30 cellular contexts compared by ENCODE assay signal in the genomic region with DNA sequence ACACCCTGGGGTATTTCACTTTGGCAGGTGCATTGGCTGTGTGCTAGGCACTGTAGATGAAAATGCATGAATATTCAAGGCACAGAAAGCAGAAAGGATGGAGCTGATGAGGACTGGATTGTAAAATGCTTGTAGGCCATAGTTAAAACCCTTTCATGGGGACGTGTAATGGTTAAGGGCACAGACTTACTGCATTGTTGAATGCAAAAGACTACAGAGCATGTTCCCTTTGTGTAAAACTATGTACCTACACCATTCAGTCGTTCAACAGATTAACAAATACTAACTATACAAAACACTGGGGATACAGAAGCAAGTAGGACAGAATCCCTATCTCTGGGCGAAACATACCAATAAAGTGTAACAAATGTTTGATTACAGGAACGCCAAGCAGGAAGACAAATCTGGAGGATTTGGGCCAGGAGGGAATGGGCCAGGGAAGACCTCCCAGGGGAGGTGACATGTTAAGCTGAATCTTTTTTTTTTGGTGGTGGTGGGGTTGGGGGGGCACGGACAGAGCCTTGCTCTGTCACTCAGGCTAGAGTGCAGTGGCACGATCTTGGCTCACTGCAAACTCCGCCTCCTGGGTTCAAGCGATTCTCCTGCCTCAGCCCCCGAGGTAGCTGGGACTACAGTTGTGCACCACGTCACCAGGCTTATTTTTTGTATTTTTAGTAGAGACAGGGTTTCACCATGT.
"Had no signal": no experiment of that assay in that cellular context is flagged by ENCODE, and none has a peak within 500 bp of the region (broad histone marks: within the 10 kb centered on the region; RNA-seq: fewer than 3 reads in every experiment).

No MANE protein-coding gene starts in this region.

- H3K36me3 Mint-ChIP-seq: naive thymus-derived CD4-positive, alpha-beta T cell; natural killer cell; stimulated activated memory B cell treated with anti-CD40 and anti-IgM and Interleukin-4, amounts not matched to agents 10 μg/mL and 1 μg/mL and 100 μg/mL, for 72 hours; type B pancreatic cell had no signal

- H3K27me3 ChIP-seq: ovary, spleen, suprapubic skin, testis, tibial artery, transverse colon, upper lobe of right lung, uterus had no signal

- H3K27ac Mint-ChIP-seq: naive thymus-derived CD4-positive, alpha-beta T cell; natural killer cell; nephron; stimulated activated memory B cell treated with anti-CD40 and anti-IgM and Interleukin-4, amounts not matched to agents 10 μg/mL and 1 μg/mL and 100 μg/mL, for 72 hours; type B pancreatic cell had no signal

- ATAC-seq: naive thymus-derived CD4-positive, alpha-beta T cell; natural killer cell; psoas muscle; right cardiac atrium; sciatic nerve; stimulated activated memory B cell treated with anti-CD40 and anti-IgM and Interleukin-4, amounts not matched to agents 10 μg/mL and 1 μg/mL and 100 μg/mL, for 72 hours; stimulated activated naive CD8-positive, alpha-beta T cell treated with anti-CD3 and anti-CD28 coated beads, Interleukin-15, amount 100 ng/mL, for 72 hours; stimulated activated naive CD8-positive, alpha-beta T cell treated with anti-CD3 and anti-CD28 coated beads, Interleukin-15, Interleukin-2, amounts not matched to agents 100 U/mL and 50 U/mL, for 24 hours; upper lobe of right lung had no signal

- H3K4me1 Mint-ChIP-seq: naive thymus-derived CD4-positive, alpha-beta T cell; natural killer cell; stimulated activated memory B cell treated with anti-CD40 and anti-IgM and Interleukin-4, amounts not matched to agents 10 μg/mL and 1 μg/mL and 100 μg/mL, for 72 hours; stimulated activated naive CD8-positive, alpha-beta T cell treated with anti-CD3 and anti-CD28 coated beads, Interleukin-15, amount 100 ng/mL, for 72 hours had no signal

- H3K36me3 ChIP-seq: ovary, spleen, suprapubic skin, tibial artery, transverse colon, upper lobe of right lung, uterus had no signal

- H3K4me3 Mint-ChIP-seq: naive thymus-derived CD4-positive, alpha-beta T cell; natural killer cell; nephron; stimulated activated memory B cell treated with anti-CD40 and anti-IgM and Interleukin-4, amounts not matched to agents 10 μg/mL and 1 μg/mL and 100 μg/mL, for 72 hours; stimulated activated naive CD8-positive, alpha-beta T cell treated with anti-CD3 and anti-CD28 coated beads, Interleukin-15, amount 100 ng/mL, for 72 hours; type B pancreatic cell had no signal

- H3K9me3 ChIP-seq: ovary, psoas muscle, spleen, suprapubic skin, testis, tibial artery, transverse colon, upper lobe of right lung, uterus had no signal

- H3K9me3 Mint-ChIP-seq: naive thymus-derived CD4-positive, alpha-beta T cell; natural killer cell; nephron; stimulated activated memory B cell treated with anti-CD40 and anti-IgM and Interleukin-4, amounts not matched to agents 10 μg/mL and 1 μg/mL and 100 μg/mL, for 72 hours; stimulated activated naive CD8-positive, alpha-beta T cell treated with anti-CD3 and anti-CD28 coated beads, Interleukin-15, amount 100 ng/mL, for 72 hours; type B pancreatic cell had no signal

- H3K4me3 ChIP-seq: ovary, psoas muscle, skin epidermis, smooth muscle cell, spleen, suprapubic skin, testis, tibial artery, transverse colon, upper lobe of right lung, uterus had no signal

- H3K4me1 ChIP-seq: upper lobe of right lung, uterus had no signal

- H3K27ac ChIP-seq: ovary, parathyroid adenoma, psoas muscle, skin epidermis, suprapubic skin, testis, tibial artery, transverse colon, upper lobe of right lung, uterus had no signal

- DNase-seq: naive thymus-derived CD4-positive, alpha-beta T cell; natural killer cell; occipital lobe; ovary; posterior cingulate gyrus; psoas muscle; right cardiac atrium; spleen; stimulated activated CD4-positive, alpha-beta T cell treated with anti-CD3 and anti-CD28 coated beads, Interleukin-12 subunit alpha, Interleukin-12 subunit beta, amount 100 ng/mL, for 4 hours; stimulated activated CD4-positive, alpha-beta T cell treated with anti-CD3 and anti-CD28 coated beads, Interleukin-1b, Interleukin-23, amount 100 ng/mL, for 48 hours; stimulated activated CD4-positive, alpha-beta T cell treated with anti-CD3 and anti-CD28 coated beads, Interleukin-4, amount 100 ng/mL, for 1 hour; stimulated activated CD4-positive, alpha-beta T cell treated with anti-CD3 and anti-CD28 coated beads, Interleukin-4, amount 100 ng/mL, for 4 hours; stimulated activated CD8-positive, alpha-beta memory T cell treated with anti-CD3 and anti-CD28 coated beads, Interleukin-4, amount 100 ng/mL, for 48 hours; stimulated activated naive CD4-positive, alpha-beta T cell; stimulated activated naive CD8-positive, alpha-beta T cell treated with anti-CD3 and anti-CD28 coated beads, Interleukin-15, amount 100 ng/mL, for 72 hours; stimulated activated naive CD8-positive, alpha-beta T cell treated with anti-CD3 and anti-CD28 coated beads, Interleukin-15, Interleukin-2, amounts not matched to agents 100 U/mL and 50 U/mL, for 24 hours; substantia nigra; testis; tibial artery; transverse colon; upper lobe of right lung; uterus had no signal
